In the genomic region with DNA sequence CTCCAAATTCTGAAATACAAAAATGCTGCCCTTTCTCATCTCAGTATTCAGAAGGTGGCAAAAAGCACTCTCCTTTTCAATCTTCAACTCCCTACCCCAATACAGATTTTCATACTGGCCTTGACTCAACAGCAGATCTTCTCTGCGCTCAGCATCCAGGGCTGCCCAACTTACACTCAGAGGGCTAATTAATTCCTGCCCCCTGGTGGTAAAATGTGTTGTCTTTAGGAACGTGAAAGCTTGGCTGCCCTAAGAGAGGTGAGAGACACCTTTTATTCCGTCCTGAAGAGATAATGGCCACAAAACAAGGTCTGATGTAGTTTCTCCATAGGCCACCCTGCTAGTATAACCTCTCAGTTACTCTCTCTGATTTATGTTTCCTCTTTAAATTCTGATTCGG, we compare ENCODE assay signal across 10 cellular contexts. TPM values are rescaled to one million over a fixed set of nuclear protein-coding genes. Genes with fewer than 3 reads are reported as not detected.
DNase-seq lines count a peak whose midpoint lies in the region; ATAC-seq, FAIRE-seq and TF ChIP-seq lines count a peak whose summit lies in the region.
"Had no signal": no experiment of that assay in that cellular context is flagged by ENCODE, and none has a peak within 500 bp of the region (broad histone marks: within the 10 kb centered on the region; RNA-seq: fewer than 3 reads in every experiment).

No MANE protein-coding gene starts in this region.

- H2AFZ ChIP-seq in KMS-11 (ENCODE audit: low read depth) (no peak overlapping the region), keratinocyte (ENCODE audit: control insufficient read depth, low read length) (no peak overlapping the region)

- H3K4me2 ChIP-seq in KMS-11 (no peak overlapping the region), keratinocyte (ENCODE audit: control insufficient read depth, extremely low read depth, insufficient read depth, low read depth, low read length) (no peak overlapping the region)

- dilution Hi-C loops in keratinocyte (cut with MboI; ENCODE audit: extremely low pct_ligation_motif_present, low sequenced_read_pairs) = no loop called here

- no peak for TF ChIP-seq POLR2A in vagina (IDR thresholded peaks at IDR 0.05)

- in situ Hi-C loops in Caki2 (cut with HindIII; ENCODE audit: low pct_unique_long_range_greater_than_20kb, low sequenced_read_pairs) = no loop called here

- intact Hi-C loops in vagina (cut with DNase I) = no loop called here

- H3K79me2 ChIP-seq in KMS-11 (ENCODE audit: insufficient read depth, low read depth) (no peaks in the 10 kb centered on the region), keratinocyte (ENCODE audit: control insufficient read depth, insufficient read depth, low read length) (no peaks in the 10 kb centered on the region)

- H3K4me3 ChIP-seq in KMS-11 (IDR thresholded peaks at IDR 0.05; ENCODE audit: insufficient read depth, low read depth, low read length) = no peak overlapping the region
- no peak overlapping the region for H3K4me3 ChIP-seq in adipocyte (ENCODE audit: low read length)
- no peak overlapping the region for H3K4me3 ChIP-seq in keratinocyte (ENCODE audit: control insufficient read depth in 2 of 3, extremely low read depth in 1 of 3, insufficient read depth in 2 of 3, low read depth in 1 of 3, low read length in 3 of 3)
- H3K4me3 ChIP-seq in vagina = no peak overlapping the region

- H3K4me1 ChIP-seq in KMS-11 (ENCODE audit: low read depth, poor library complexity, severe bottlenecking) = no peaks in the 10 kb centered on the region
- H3K4me1 ChIP-seq in adipocyte (ENCODE audit: control insufficient read depth, insufficient read depth, low read length) = no peaks in the 10 kb centered on the region
- H3K4me1 ChIP-seq in keratinocyte (ENCODE audit: control insufficient read depth, extremely low read depth, insufficient read depth, low read length) = peaks cover 6% of the 10 kb centered on the region
- no peaks in the 10 kb centered on the region for H3K4me1 ChIP-seq in vagina

- DNase-seq in Caki2 (ENCODE audit: low read depth) (peak; percentile 17), adipocyte (ENCODE audit: low read depth) (peak; percentile 12), keratinocyte (ENCODE audit: low read depth, low spot score) (no peak), NCI-H1092 (lab: John Stamatoyannopoulos, UW) (no peak), activated gamma-delta T cell treated with Interleukin-2 at 50 U/mL for 16 hours (no peak), vagina (ENCODE audit: extremely low spot score in 2 of 2) (no peak)
- DNase-seq: NCI-H1930 had no signal

- H4K20me1 ChIP-seq in KMS-11 (ENCODE audit: insufficient read depth) (no peaks in the 10 kb centered on the region), keratinocyte (ENCODE audit: control insufficient read depth, extremely low read depth, insufficient read depth, low read length) (no peaks in the 10 kb centered on the region)

- H3K36me3 ChIP-seq in KMS-11 (ENCODE audit: insufficient read depth) = no peaks in the 10 kb centered on the region
- H3K36me3 ChIP-seq in adipocyte (ENCODE audit: control insufficient read depth, insufficient read depth, low read length, severe bottlenecking) = no peaks in the 10 kb centered on the region
- H3K36me3 ChIP-seq in keratinocyte (ENCODE audit: control insufficient read depth in 2 of 2, extremely low read depth in 1 of 2, insufficient read depth in 2 of 2, low read length in 2 of 2) = no peaks in the 10 kb centered on the region
- H3K36me3 ChIP-seq in vagina = no peaks in the 10 kb centered on the region

- H3K9me1 ChIP-seq in keratinocyte (ENCODE audit: control insufficient read depth, extremely low read depth, insufficient read depth, low read length) = no peaks in the 10 kb centered on the region

- H3K27ac ChIP-seq in KMS-11 = no peak overlapping the region
- H3K27ac ChIP-seq in keratinocyte (ENCODE audit: control insufficient read depth, insufficient read depth, low read length) = no peak overlapping the region
- no peak overlapping the region for H3K27ac ChIP-seq in vagina

- H3K9ac ChIP-seq in KMS-11 (no peak overlapping the region), adipocyte (ENCODE audit: low read length) (no peak overlapping the region), keratinocyte (ENCODE audit: control insufficient read depth, extremely low read depth, insufficient read depth, low read length) (no peak overlapping the region)

- ATAC-seq in GM21825 (IDR thresholded peaks at IDR 0.05; ENCODE audit: unreplicated experiment) = no peak

- H3K9me3 ChIP-seq in adipocyte (ENCODE audit: control insufficient read depth, low read length) = no peaks in the 10 kb centered on the region
- H3K9me3 ChIP-seq in keratinocyte (ENCODE audit: control insufficient read depth, low read depth, low read length) = no peaks in the 10 kb centered on the region
- H3K9me3 ChIP-seq in vagina = no peaks in the 10 kb centered on the region

- H3K27me3 ChIP-seq in KMS-11 (ENCODE audit: insufficient read depth, low read depth) (no peaks in the 10 kb centered on the region), adipocyte (replicated peaks; ENCODE audit: control insufficient read depth, insufficient read depth, low read length) (no peaks in the 10 kb centered on the region), keratinocyte (ENCODE audit: control insufficient read depth, extremely low read depth, insufficient read depth, low read length) (no peaks in the 10 kb centered on the region), vagina (no peaks in the 10 kb centered on the region)

- TF ChIP-seq CTCF in KMS-11 (conservative IDR thresholded peaks at IDR 0.05; ENCODE audit: low read depth, low read length) (peak; percentile 42), keratinocyte (optimal IDR thresholded peaks at IDR 0.05 in 1 of 3, IDR thresholded peaks at IDR 0.05 in 1 of 3, conservative IDR thresholded peaks at IDR 0.05 in 1 of 3; ENCODE audit: extremely low read depth in 1 of 3, insufficient read depth in 2 of 3, low read length in 3 of 3) (peak; percentile 54 to 73 (median 55)), vagina (IDR thresholded peaks at IDR 0.05) (no peak)

- FAIRE-seq in keratinocyte (lab: Jason Lieb, UNC) = peak; percentile 86

RNA-seq across cellular contexts. Expression of gene KRTAP24-1, which starts 25.0 kb away (rescaled TPM):
- not detected in 2 replicates for total RNA-seq in Caki2 (2014; rRNA removed; shearing (Covaris generic); ENCODE audit: low replicate concordance)
- not detected in 3 replicates for polyA plus RNA-seq in keratinocyte
- not detected for polyA plus RNA-seq in keratinocyte (2011; ENCODE audit: low read depth)
- not detected in 2 replicates for polyA plus RNA-seq in keratinocyte (2011; cell fraction: cytosol; rRNA removed)
- not detected in 2 replicates for polyA plus RNA-seq in keratinocyte (2011; cell fraction: nucleus; rRNA removed)
- not detected in 2 replicates for polyA plus RNA-seq in keratinocyte (2012; ENCODE audit: low replicate concordance)
- polyA minus RNA-seq in keratinocyte = not detected in 3 replicates
- not detected for polyA minus RNA-seq in keratinocyte (2011; cell fraction: cytosol; rRNA and poly(A)+ RNA removed)
- not detected in 2 replicates for polyA minus RNA-seq in keratinocyte (2011; cell fraction: nucleus; rRNA and poly(A)+ RNA removed)
- total RNA-seq in vagina = not detected
- total RNA-seq: myocyte had no signal

RNA-seq across cellular contexts. Expression of gene KRTAP25-1, which starts 31.5 kb away (rescaled TPM):
- total RNA-seq in Caki2 (2014; rRNA removed; shearing (Covaris generic); ENCODE audit: low replicate concordance) = not detected in 2 replicates
- polyA plus RNA-seq in keratinocyte = not detected in 3 replicates
- polyA plus RNA-seq in keratinocyte (2011; ENCODE audit: low read depth) = not detected
- not detected in 2 replicates for polyA plus RNA-seq in keratinocyte (2011; cell fraction: cytosol; rRNA removed)
- not detected in 2 replicates for polyA plus RNA-seq in keratinocyte (2011; cell fraction: nucleus; rRNA removed)
- polyA plus RNA-seq in keratinocyte (2012; ENCODE audit: low replicate concordance) = not detected in 2 replicates
- not detected in 3 replicates for polyA minus RNA-seq in keratinocyte
- not detected for polyA minus RNA-seq in keratinocyte (2011; cell fraction: cytosol; rRNA and poly(A)+ RNA removed)
- polyA minus RNA-seq in keratinocyte (2011; cell fraction: nucleus; rRNA and poly(A)+ RNA removed) = not detected in 2 replicates
- not detected for total RNA-seq in vagina
- total RNA-seq: myocyte had no signal

RNA-seq across cellular contexts. Expression of gene CLDN8, which starts 41.9 kb away (rescaled TPM):
- total RNA-seq in Caki2 (2014; rRNA removed; shearing (Covaris generic); ENCODE audit: low replicate concordance) = not detected in 2 replicates
- polyA plus RNA-seq in keratinocyte = 0.07 to 0.18 TPM in 2 of 3 replicates, not detected in the other
- 0.12 TPM for polyA plus RNA-seq in keratinocyte (2011; ENCODE audit: low read depth)
- polyA plus RNA-seq in keratinocyte (2011; cell fraction: cytosol; rRNA removed) = not detected in 2 replicates
- polyA plus RNA-seq in keratinocyte (2011; cell fraction: nucleus; rRNA removed) = 0.28 TPM in 1 of 2 replicates, not detected in the other
- polyA plus RNA-seq in keratinocyte (2012; ENCODE audit: low replicate concordance) = 0.07 TPM in 1 of 2 replicates, not detected in the other
- polyA minus RNA-seq in keratinocyte = not detected in 3 replicates
- polyA minus RNA-seq in keratinocyte (2011; cell fraction: cytosol; rRNA and poly(A)+ RNA removed) = not detected
- not detected in 2 replicates for polyA minus RNA-seq in keratinocyte (2011; cell fraction: nucleus; rRNA and poly(A)+ RNA removed)
- 8.8 TPM for total RNA-seq in vagina
- total RNA-seq: myocyte had no signal

Comparison
In these comparisons a context has a peak if more than half of its experiments do, and no peak if none do; other contexts are left out.
1. DNase-seq: peak in Caki2 (single experiment) and adipocyte (single experiment); none in keratinocyte (single experiment), NCI-H1092 (single experiment), activated gamma-delta T cell treated with Interleukin-2 at 50 U/mL for 16 hours (single experiment) and vagina (0 of 2).
2. CTCF ChIP-seq: peak in KMS-11 (single experiment) and keratinocyte (3 of 3); none in vagina (0 of 3).